24 cellular contexts compared by ENCODE assay signal in genomic region chr11:86696451-86696850, GRCh38. TPM values are rescaled to one million over a fixed set of nuclear protein-coding genes. Genes with fewer than 3 reads are reported as not detected.
A peak's percentile ranks its signal among the peaks of the same experiment; 100 is the strongest.
DNase-seq lines count a peak whose midpoint lies in the region; ATAC-seq and TF ChIP-seq lines count a peak whose summit lies in the region.
"Had no signal": no experiment of that assay in that cellular context is flagged by ENCODE, and none has a peak within 500 bp of the region (broad histone marks: within the 10 kb centered on the region; RNA-seq: fewer than 3 reads in every experiment).

No MANE protein-coding gene starts in this region.

- no peak overlapping the region for H3K27ac Mint-ChIP-seq in stimulated activated naive B cell treated with anti-CD40 and anti-IgM and Interleukin-4, amounts not matched to agents 10 μg/mL and 1 μg/mL and 100 μg/mL, for 72 hours
- H3K27ac Mint-ChIP-seq in activated naive CD4-positive, alpha-beta T cell treated with anti-CD3 and anti-CD28 coated beads, Interleukin-2, amount 50 U/mL, for 72 hours: no peak overlapping the region
- H3K27ac Mint-ChIP-seq in GM23338: no peak overlapping the region
- H3K27ac Mint-ChIP-seq: activated B cell treated with CpG ODN at 0.5 μM for 24 hours; activated naive CD4-positive, alpha-beta T cell treated with anti-CD3 and anti-CD28 coated beads, Interleukin-2, amount 50 U/mL, for 24 hours; activated T-helper 1 cell treated with anti-CD3 and anti-CD28 coated beads, Interleukin-12 subunit alpha, Interleukin-12 subunit beta, Interleukin-2, Interleukin-4 antibody, amounts not matched to agents 30 ng/mL and 10 ng/mL and 1 ng/mL, durations not matched to agents 14 hours and 24 hours and 36 hours; immature natural killer cell had no signal

- CTCF ChIA-PET in RWPE1 (lab: Yijun Ruan, JAX): interaction anchor here (0.6 to 0.7 kb wide), 3 partner anchors 71 to 454 kb away, joined by 3 read pairs; no protein-coding TSS in a partner anchor

- no peaks in the 10 kb centered on the region for H3K36me3 Mint-ChIP-seq in stimulated activated naive B cell treated with anti-CD40 and anti-IgM and Interleukin-4, amounts not matched to agents 10 μg/mL and 1 μg/mL and 100 μg/mL, for 72 hours
- H3K36me3 Mint-ChIP-seq in activated naive CD4-positive, alpha-beta T cell treated with anti-CD3 and anti-CD28 coated beads, Interleukin-2, amount 50 U/mL, for 72 hours: peaks cover 0 to 5% of the 10 kb centered on the region in 2 donors
- no peaks in the 10 kb centered on the region for H3K36me3 Mint-ChIP-seq in GM23338 (ENCODE audit: low read depth)
- H3K36me3 Mint-ChIP-seq: activated naive CD4-positive, alpha-beta T cell treated with anti-CD3 and anti-CD28 coated beads, Interleukin-2, amount 50 U/mL, for 24 hours; immature natural killer cell had no signal

- H3K27me3 ChIP-seq in ACC112 (ENCODE audit: insufficient read depth, low read length): no peaks in the 10 kb centered on the region
- no peaks in the 10 kb centered on the region for H3K27me3 ChIP-seq in osteoblast (ENCODE audit: insufficient read depth, low read length)
- no peaks in the 10 kb centered on the region for H3K27me3 ChIP-seq in GM23338 (ENCODE audit: insufficient read depth)
- H3K27me3 ChIP-seq: hepatocyte, upper lobe of right lung had no signal

- POLR2A ChIA-PET in RWPE1 (lab: Yijun Ruan, JAX; ENCODE audit: low non-redundant PET): no interaction called here

- H3F3A ChIP-seq in GM23338 (replicated peaks; ENCODE audit: low read depth): no peaks in the 10 kb centered on the region

- H3K79me2 ChIP-seq in ACC112 (ENCODE audit: control insufficient read depth, insufficient read depth, low read length, unreplicated experiment) (no peaks in the 10 kb centered on the region), osteoblast (ENCODE audit: insufficient read depth, low read length) (no peaks in the 10 kb centered on the region), GM23338 (replicated peaks; ENCODE audit: insufficient read depth) (no peaks in the 10 kb centered on the region)
- H3K79me2 ChIP-seq: hepatocyte, parathyroid adenoma had no signal

- H4K20me1 ChIP-seq in osteoblast (ENCODE audit: insufficient read depth, low read length) (no peaks in the 10 kb centered on the region), GM23338 (replicated peaks; ENCODE audit: insufficient read depth) (no peaks in the 10 kb centered on the region)

- no peak overlapping the region for H3K4me3 Mint-ChIP-seq in stimulated activated naive B cell treated with anti-CD40 and anti-IgM and Interleukin-4, amounts not matched to agents 10 μg/mL and 1 μg/mL and 100 μg/mL, for 72 hours
- no peak overlapping the region for H3K4me3 Mint-ChIP-seq in GM23338
- H3K4me3 Mint-ChIP-seq: activated B cell treated with CpG ODN at 0.5 μM for 24 hours; activated naive CD4-positive, alpha-beta T cell treated with anti-CD3 and anti-CD28 coated beads, Interleukin-2, amount 50 U/mL, for 24 hours; activated T-helper 1 cell treated with anti-CD3 and anti-CD28 coated beads, Interleukin-12 subunit alpha, Interleukin-12 subunit beta, Interleukin-2, Interleukin-4 antibody, amounts not matched to agents 30 ng/mL and 10 ng/mL and 1 ng/mL, durations not matched to agents 14 hours and 24 hours and 36 hours; immature natural killer cell had no signal

- no peak overlapping the region for H2AFZ ChIP-seq in ACC112 (ENCODE audit: low read length, unreplicated experiment)
- H2AFZ ChIP-seq in osteoblast (ENCODE audit: low read length): no peak overlapping the region
- no peak overlapping the region for H2AFZ ChIP-seq in GM23338
- H2AFZ ChIP-seq: hepatocyte, parathyroid adenoma had no signal

- DNase-seq in RWPE1 (ENCODE audit: low spot score) (no peak), epithelial cell of prostate (ENCODE audit: low read depth, low spot score) (no peak), osteoblast (ENCODE audit: insufficient read length, low spot score, missing footprints) (no peak), DMS79 treated with DMSO at 0.1 percent for 48 hours (lab: John Stamatoyannopoulos, UW) (no peak), GM23338 (ENCODE audit: low spot score) (no peak)
- DNase-seq in stimulated activated naive B cell treated with anti-CD40 and anti-IgM and Interleukin-4, amounts not matched to agents 10 μg/mL and 1 μg/mL and 100 μg/mL, for 72 hours: no peak
- DNase-seq in activated naive CD4-positive, alpha-beta T cell treated with anti-CD3 and anti-CD28 coated beads, Interleukin-2, amount 50 U/mL, for 72 hours (ENCODE audit: low spot score in 2 of 2): no peak
- DNase-seq: activated B cell treated with CpG ODN at 0.5 μM for 24 hours, aorta, GDM1, H7, immature natural killer cell, left ventricle myocardium inferior, mucosa of descending colon, NCI-H1092, NCI-H2029, right cardiac atrium, T-helper 9 cell, upper lobe of right lung had no signal

- H3K4me1 ChIP-seq in ACC112 (ENCODE audit: control insufficient read depth, insufficient read depth, low read length, unreplicated experiment): peaks cover 79% of the 10 kb centered on the region
- H3K4me1 ChIP-seq in osteoblast (ENCODE audit: insufficient read depth, low read length): peaks cover 53% of the 10 kb centered on the region
- no peaks in the 10 kb centered on the region for H3K4me1 ChIP-seq in GM23338 (ENCODE audit: insufficient read depth)

- no peaks in the 10 kb centered on the region for H3K9me3 ChIP-seq in osteoblast (ENCODE audit: low read depth, low read length)
- H3K9me3 ChIP-seq: left ventricle myocardium inferior, mucosa of descending colon, upper lobe of right lung had no signal

- ATAC-seq in stimulated activated naive B cell treated with anti-CD40 and anti-IgM and Interleukin-4, amounts not matched to agents 10 μg/mL and 1 μg/mL and 100 μg/mL, for 72 hours (replicated peaks): no peak
- ATAC-seq in activated naive CD4-positive, alpha-beta T cell treated with anti-CD3 and anti-CD28 coated beads, Interleukin-2, amount 50 U/mL, for 72 hours: no peak
- ATAC-seq in GM23338: no peak
- ATAC-seq: mucosa of descending colon, upper lobe of right lung had no signal

- no peaks in the 10 kb centered on the region for H3K36me3 ChIP-seq in ACC112 (ENCODE audit: insufficient read depth, low read length)
- no peaks in the 10 kb centered on the region for H3K36me3 ChIP-seq in osteoblast (ENCODE audit: insufficient read depth, low read length)
- H3K36me3 ChIP-seq in GM23338 (ENCODE audit: insufficient read depth): no peaks in the 10 kb centered on the region
- H3K36me3 ChIP-seq: left ventricle myocardium inferior, upper lobe of right lung had no signal

- no peak for TF ChIP-seq CTCF in RWPE1 (conservative IDR thresholded peaks at IDR 0.05; ENCODE audit: low read depth)
- no peak for TF ChIP-seq CTCF in osteoblast (IDR thresholded peaks at IDR 0.05; ENCODE audit: extremely low read depth, low read depth, low read length)
- no peak for TF ChIP-seq CTCF in GM23338 (conservative IDR thresholded peaks at IDR 0.05; ENCODE audit: low read depth in 2 of 2)

- H3K4me2 ChIP-seq in osteoblast (ENCODE audit: insufficient read depth, low read length) (peak overlapping the region; percentile 33), GM23338 (no peak overlapping the region)
- H3K4me2 ChIP-seq: hepatocyte had no signal

- H3K27me3 Mint-ChIP-seq in stimulated activated naive B cell treated with anti-CD40 and anti-IgM and Interleukin-4, amounts not matched to agents 10 μg/mL and 1 μg/mL and 100 μg/mL, for 72 hours: no peaks in the 10 kb centered on the region
- H3K27me3 Mint-ChIP-seq in GM23338 (ENCODE audit: insufficient read depth, low read depth, poor library complexity): peaks cover 2% of the 10 kb centered on the region

- H3K9me3 Mint-ChIP-seq in stimulated activated naive B cell treated with anti-CD40 and anti-IgM and Interleukin-4, amounts not matched to agents 10 μg/mL and 1 μg/mL and 100 μg/mL, for 72 hours: no peaks in the 10 kb centered on the region
- H3K9me3 Mint-ChIP-seq in activated naive CD4-positive, alpha-beta T cell treated with anti-CD3 and anti-CD28 coated beads, Interleukin-2, amount 50 U/mL, for 72 hours: no peaks in the 10 kb centered on the region
- no peaks in the 10 kb centered on the region for H3K9me3 Mint-ChIP-seq in GM23338
- H3K9me3 Mint-ChIP-seq: activated B cell treated with CpG ODN at 0.5 μM for 24 hours; activated naive CD4-positive, alpha-beta T cell treated with anti-CD3 and anti-CD28 coated beads, Interleukin-2, amount 50 U/mL, for 24 hours; activated T-helper 1 cell treated with anti-CD3 and anti-CD28 coated beads, Interleukin-12 subunit alpha, Interleukin-12 subunit beta, Interleukin-2, Interleukin-4 antibody, amounts not matched to agents 30 ng/mL and 10 ng/mL and 1 ng/mL, durations not matched to agents 14 hours and 24 hours and 36 hours had no signal

- H3K4me1 Mint-ChIP-seq in stimulated activated naive B cell treated with anti-CD40 and anti-IgM and Interleukin-4, amounts not matched to agents 10 μg/mL and 1 μg/mL and 100 μg/mL, for 72 hours: no peaks in the 10 kb centered on the region
- H3K4me1 Mint-ChIP-seq in GM23338: peaks cover 21% of the 10 kb centered on the region
- H3K4me1 Mint-ChIP-seq: activated B cell treated with CpG ODN at 0.5 μM for 24 hours; activated naive CD4-positive, alpha-beta T cell treated with anti-CD3 and anti-CD28 coated beads, Interleukin-2, amount 50 U/mL, for 24 hours; immature natural killer cell had no signal

- H3K4me3 ChIP-seq in ACC112 (ENCODE audit: low read depth, low read length): no peak overlapping the region; the same call in 1 of the 2 replicates
- H3K4me3 ChIP-seq in osteoblast (ENCODE audit: insufficient read depth, low read length): no peak overlapping the region
- H3K4me3 ChIP-seq in GM23338: no peak overlapping the region
- H3K4me3 ChIP-seq: hepatocyte, left ventricle myocardium inferior, mucosa of descending colon, upper lobe of right lung had no signal

- no peaks in the 10 kb centered on the region for H3K9me2 ChIP-seq in GM23338 (ENCODE audit: insufficient read depth)

- H3K27ac ChIP-seq in ACC112 (ENCODE audit: low read depth, low read length) (peak overlapping the region; percentile 90), RWPE1 (peak overlapping the region; percentile 73), epithelial cell of prostate (peak overlapping the region; percentile 38), osteoblast (ENCODE audit: low read depth, low read length) (peak overlapping the region; percentile 61), GM23338 (ENCODE audit: low read depth) (no peak overlapping the region)
- H3K27ac ChIP-seq: hepatocyte, left ventricle myocardium inferior, parathyroid adenoma, upper lobe of right lung had no signal

TF ChIP-seq in GM23338, 12 proteins besides CTCF, POLR2A, EP300 and RAD21 (continues in another document):
- TF ChIP-seq ZNF114 (CRISPR knock-in tag; IDR thresholded peaks at IDR 0.05) (no peak), JUNB (IDR thresholded peaks at IDR 0.05; ENCODE audit: unreplicated experiment) (no peak), CREB1 (CRISPR knock-in tag; IDR thresholded peaks at IDR 0.05; ENCODE audit: low read depth) (no peak), EZH2 (IDR thresholded peaks at IDR 0.05; ENCODE audit: low read depth, unreplicated experiment) (no peak), ZNF331 (CRISPR knock-in tag; IDR thresholded peaks at IDR 0.05; ENCODE audit: low read depth) (no peak)

RNA-seq across cellular contexts. Expression of gene ME3, which starts 24.0 kb away (rescaled TPM):
- 70.9 and 73.4 TPM in 2 replicates for total RNA-seq in osteoblast
- 10 to 100 TPM in 1 of 2 donors, 1 to 10 TPM in 1; 5.5 to 16.2 TPM for total RNA-seq in activated naive CD4-positive, alpha-beta T cell treated with anti-CD3 and anti-CD28 coated beads, Interleukin-2, amount 50 U/mL, for 72 hours
- total RNA-seq in GM23338 (2014; rRNA removed; shearing (Covaris generic)): 3.8 and 4.0 TPM in 2 replicates
- 1.0 and 1.3 TPM in 2 replicates for polyA plus RNA-seq in GM23338 (2016; fragmentation: Nextera tagmentation; extraction: Ambion mirVana)
